Comparison of ENCODE assay signal across 1 cellular context in genomic region chr12:111569363-111570089, GRCh38.
TF ChIP-seq lines count a peak whose summit lies in the region.

No MANE protein-coding gene starts in this region.

TF ChIP-seq in GM12878, 131 proteins besides CTCF, POLR2A, EP300 and RAD21:
- TF ChIP-seq ZSCAN29 (IDR thresholded peaks at IDR 0.05): no peak
